Comparison of ENCODE assay signal across 25 cellular contexts in the genomic region with DNA sequence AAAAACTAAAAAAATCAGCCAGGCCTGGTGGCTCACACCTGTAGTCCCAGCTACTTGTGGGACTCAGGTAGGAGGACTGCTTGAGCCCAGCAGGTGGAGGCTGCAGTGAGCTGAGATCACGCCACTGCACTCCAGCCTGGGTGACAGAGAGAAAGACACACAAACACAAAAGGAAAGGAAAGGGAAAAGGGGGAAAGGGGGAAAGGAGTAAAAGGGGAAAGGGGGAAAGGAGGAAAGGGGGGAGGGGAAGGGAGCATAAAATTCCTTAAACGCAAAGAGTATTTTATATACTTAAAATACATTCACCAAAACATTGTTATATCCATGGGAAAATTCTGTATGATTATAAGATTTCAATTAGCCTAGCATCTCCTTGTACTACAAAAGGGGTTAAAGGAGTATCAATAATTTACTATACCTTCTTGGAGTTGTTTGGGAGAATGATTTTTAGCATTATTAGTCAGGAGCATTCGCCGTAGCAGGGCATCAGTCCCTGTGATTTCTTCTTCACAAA. TPM values are rescaled to one million over a fixed set of nuclear protein-coding genes. Genes with fewer than 3 reads are reported as not detected.
DNase-seq lines count a peak whose midpoint lies in the region; ATAC-seq, FAIRE-seq and TF ChIP-seq lines count a peak whose summit lies in the region.
"Had no signal": no experiment of that assay in that cellular context is flagged by ENCODE, and none has a peak within 500 bp of the region (broad histone marks: within the 10 kb centered on the region; RNA-seq: fewer than 3 reads in every experiment).

No MANE protein-coding gene starts in this region.

- intact Hi-C loops in Right ventricle myocardium inferior (cut with DNase I) (no loop called here), left cardiac atrium (cut with DNase I) (no loop called here), GM12878 (cut with micrococcal nuclease; ENCODE audit: unreplicated experiment) (no loop called here), PC-9 (cut with micrococcal nuclease; ENCODE audit: unreplicated experiment) (no loop called here)
- intact Hi-C loops in activated T-helper 1 cell treated with anti-CD3 and anti-CD28 coated beads, Interleukin-12 subunit alpha, Interleukin-12 subunit beta, Interleukin-2, Interleukin-4 antibody, amounts not matched to agents 30 ng/mL and 10 ng/mL and 1 ng/mL, durations not matched to agents 14 hours and 24 hours and 36 hours (cut with micrococcal nuclease), result no loop called here

- no peak overlapping the region for H3K27ac ChIP-seq in HEK293 (ENCODE audit: extremely low read depth, low read depth, low read length)
- H3K27ac ChIP-seq in GM12878 (ENCODE audit: control insufficient read depth, insufficient read depth), result no peak overlapping the region
- H3K27ac ChIP-seq in PC-9, result no peak overlapping the region
- H3K27ac ChIP-seq: BLaER1 had no signal

- 0 out of 2 replicates have a peak, but pooled peaks cover 2% of the 10 kb centered on the region for H3F3A ChIP-seq in PC-9 (ENCODE audit: insufficient read depth, low read depth)

- peaks cover 60 to 62% of the 10 kb centered on the region in 2 experiments for H3K36me3 ChIP-seq in HEK293 (ENCODE audit: control insufficient read depth in 2 of 2, insufficient read depth in 1 of 2, low read length in 2 of 2)
- H3K36me3 ChIP-seq in GM12878 (ENCODE audit: control insufficient read depth in 2 of 2, insufficient read depth in 2 of 2, low read length in 1 of 2), result peaks cover 0 to 9% of the 10 kb centered on the region in 2 experiments; a peak in 2 of 4 replicates
- H3K36me3 ChIP-seq in PC-9 (ENCODE audit: low read depth), result peaks cover 10% of the 10 kb centered on the region; the same call in 1 of the 2 replicates

- no peaks in the 10 kb centered on the region for H3K27me3 Mint-ChIP-seq in activated T-helper 1 cell treated with anti-CD3 and anti-CD28 coated beads, Interleukin-12 subunit alpha, Interleukin-12 subunit beta, Interleukin-2, Interleukin-4 antibody, amounts not matched to agents 30 ng/mL and 10 ng/mL and 1 ng/mL, durations not matched to agents 14 hours and 24 hours and 36 hours (ENCODE audit: insufficient read depth)
- H3K27me3 Mint-ChIP-seq: CD4-positive, alpha-beta memory T cell; CD4-positive, CD25-positive, alpha-beta regulatory T cell; CD8-positive, alpha-beta memory T cell had no signal

- RAD21 ChIA-PET in GM12878 (lab: Charles Lee; ENCODE audit: unreplicated experiment), result no interaction called here

- ATAC-seq in Right ventricle myocardium inferior (no peak), left cardiac atrium (no peak), GM12878 (no peak), HG02852 (IDR thresholded peaks at IDR 0.05; ENCODE audit: unreplicated experiment) (no peak)

- H2AFZ ChIP-seq in GM12878 (ENCODE audit: control insufficient read depth, low read depth, low read length) (no peak overlapping the region), PC-9 (no peak overlapping the region)

- peak overlapping the region; percentile 44 for H3K27ac Mint-ChIP-seq in activated T-helper 1 cell treated with anti-CD3 and anti-CD28 coated beads, Interleukin-12 subunit alpha, Interleukin-12 subunit beta, Interleukin-2, Interleukin-4 antibody, amounts not matched to agents 30 ng/mL and 10 ng/mL and 1 ng/mL, durations not matched to agents 14 hours and 24 hours and 36 hours
- H3K27ac Mint-ChIP-seq: CD4-positive, CD25-positive, alpha-beta regulatory T cell; CD8-positive, alpha-beta memory T cell had no signal

- H3K4me1 Mint-ChIP-seq in activated T-helper 1 cell treated with anti-CD3 and anti-CD28 coated beads, Interleukin-12 subunit alpha, Interleukin-12 subunit beta, Interleukin-2, Interleukin-4 antibody, amounts not matched to agents 30 ng/mL and 10 ng/mL and 1 ng/mL, durations not matched to agents 14 hours and 24 hours and 36 hours (ENCODE audit: low read depth), result no peaks in the 10 kb centered on the region
- H3K4me1 Mint-ChIP-seq: CD14-positive monocyte; CD8-positive, alpha-beta memory T cell had no signal

- TF ChIP-seq CTCF in HEK293 (tag by site-specific recombination; IDR thresholded peaks at IDR 0.05) (no peak), GM12878 (IDR thresholded peaks at IDR 0.05 in 2 of 3, conservative IDR thresholded peaks at IDR 0.05 in 1 of 3; ENCODE audit: control insufficient read depth in 2 of 3, extremely low read depth in 1 of 3, insufficient read depth in 1 of 3, low read depth in 3 of 3, low read length in 3 of 3) (no peak), PC-9 (conservative IDR thresholded peaks at IDR 0.05) (no peak)

- BruUV-seq in GM12878 (replicated peaks; lab: Mats Ljungman, UMichigan) (no TSS peak), PC-9 (replicated peaks; lab: Mats Ljungman, UMichigan) (no TSS peak)

- over 99% methylated on average over 4 of the region's 4 CpGs for WGBS in GM12878 (ENCODE audit: insufficient coverage, insufficient replicate concordance, low lambda C conversion rate, missing lambda C conversion rate)

- no peaks in the 10 kb centered on the region for H4K20me1 ChIP-seq in GM12878 (ENCODE audit: control insufficient read depth, insufficient read depth)
- H4K20me1 ChIP-seq in PC-9 (ENCODE audit: insufficient read depth), result no peaks in the 10 kb centered on the region
- H4K20me1 ChIP-seq: BLaER1 had no signal

- H3K4me3 ChIP-seq in HEK293 (ENCODE audit: low read depth, low read length), result no peak overlapping the region
- H3K4me3 ChIP-seq in GM12878, result no peak overlapping the region
- no peak overlapping the region for H3K4me3 ChIP-seq in PC-9
- H3K4me3 ChIP-seq: BLaER1 had no signal

- TF ChIP-seq POLR2A in GM12878 (IDR thresholded peaks at IDR 0.05; ENCODE audit: low read depth, low read length), result no peak

- TF ChIP-seq EP300 in GM12878 (IDR thresholded peaks at IDR 0.05; ENCODE audit: borderline replicate concordance in 1 of 2, control insufficient read depth in 1 of 2, low read depth in 2 of 2, low read length in 2 of 2), result no peak

- no peaks in the 10 kb centered on the region for H3K4me1 ChIP-seq in HEK293 (ENCODE audit: control insufficient read depth, insufficient read depth, low read length)
- H3K4me1 ChIP-seq in GM12878 (ENCODE audit: control insufficient read depth, insufficient read depth, low read length), result no peaks in the 10 kb centered on the region
- H3K4me1 ChIP-seq in PC-9 (replicated peaks; ENCODE audit: insufficient read depth), result no peaks in the 10 kb centered on the region
- H3K4me1 ChIP-seq: BE2C, BLaER1 had no signal

- TF ChIP-seq RAD21 in GM12878 (IDR thresholded peaks at IDR 0.05; ENCODE audit: insufficient read depth, low read depth, low read length), result no peak

- no peak overlapping the region for H3K9ac ChIP-seq in GM12878 (ENCODE audit: control insufficient read depth, insufficient read depth, low read length)
- H3K9ac ChIP-seq: BLaER1 had no signal

- DNase-seq in Right ventricle myocardium inferior (ENCODE audit: missing footprints) (peak; percentile 40), left cardiac atrium (no peak), GM12878 (ENCODE audit: low read depth, low spot score) (no peak), PC-9 (no peak), NOMO-1 treated with DMSO at 0.1 percent for 48 hours (lab: John Stamatoyannopoulos, UW; ENCODE audit: unreplicated experiment) (no peak)
- no peak for DNase-seq in activated T-helper 1 cell treated with anti-CD3 and anti-CD28 coated beads, Interleukin-12 subunit alpha, Interleukin-12 subunit beta, Interleukin-2, Interleukin-4 antibody, amounts not matched to agents 30 ng/mL and 10 ng/mL and 1 ng/mL, durations not matched to agents 14 hours and 24 hours and 36 hours (ENCODE audit: low spot score)
- DNase-seq: 8988T; ACHN; BE2C; C1 segment of cervical spinal cord; CD4-positive, alpha-beta memory T cell; CD4-positive, CD25-positive, alpha-beta regulatory T cell; CD8-positive, alpha-beta memory T cell; COR-L47; DMS 273 treated with DMSO at 0.1 percent for 48 hours; DMS79 treated with DMSO at 0.1 percent for 48 hours; GF-D8 had no signal

- no peaks in the 10 kb centered on the region for H3K79me2 ChIP-seq in GM12878 (ENCODE audit: control insufficient read depth, insufficient read depth, low read length)
- H3K79me2 ChIP-seq in PC-9 (ENCODE audit: low read depth), result no peaks in the 10 kb centered on the region

- no peak overlapping the region for H3K4me3 Mint-ChIP-seq in activated T-helper 1 cell treated with anti-CD3 and anti-CD28 coated beads, Interleukin-12 subunit alpha, Interleukin-12 subunit beta, Interleukin-2, Interleukin-4 antibody, amounts not matched to agents 30 ng/mL and 10 ng/mL and 1 ng/mL, durations not matched to agents 14 hours and 24 hours and 36 hours
- H3K4me3 Mint-ChIP-seq: CD14-positive monocyte; CD4-positive, alpha-beta memory T cell; CD4-positive, CD25-positive, alpha-beta regulatory T cell; CD8-positive, alpha-beta memory T cell had no signal

- CTCF ChIA-PET in HEK293 (lab: Yijun Ruan, JAX) (interaction anchor here (0.6 to 1.1 kb wide), 2 partner anchors 16 to 290 kb away, joined by 3 read pairs; no protein-coding TSS in a partner anchor), GM12878 (lab: Yijun Ruan, JAX) (interaction anchor here (1.1 kb wide), 1 partner anchor 19 kb away, joined by 3 read pairs; no protein-coding TSS in a partner anchor), PC-9 (lab: Charles Lee) (no interaction called here)

- POLR2A ChIA-PET in HEK293 (lab: Yijun Ruan, JAX), result no interaction called here
- POLR2A ChIA-PET in GM12878 (lab: Charles Lee), result no interaction called here
- POLR2A ChIA-PET in PC-9 (lab: Charles Lee; ENCODE audit: unreplicated experiment), result no interaction called here

- H3K36me3 Mint-ChIP-seq in activated T-helper 1 cell treated with anti-CD3 and anti-CD28 coated beads, Interleukin-12 subunit alpha, Interleukin-12 subunit beta, Interleukin-2, Interleukin-4 antibody, amounts not matched to agents 30 ng/mL and 10 ng/mL and 1 ng/mL, durations not matched to agents 14 hours and 24 hours and 36 hours (ENCODE audit: low read depth), result peaks cover 15% of the 10 kb centered on the region

- SMC1A ChIA-PET in GM12878 (lab: Charles Lee; ENCODE audit: uncharacterized antibody, unreplicated experiment), result no interaction called here

- H3K4me2 ChIP-seq in GM12878 (ENCODE audit: control insufficient read depth, insufficient read depth) (no peak overlapping the region), PC-9 (no peak overlapping the region)
- H3K4me2 ChIP-seq: BLaER1 had no signal

- no peaks in the 10 kb centered on the region for H3K9me3 Mint-ChIP-seq in activated T-helper 1 cell treated with anti-CD3 and anti-CD28 coated beads, Interleukin-12 subunit alpha, Interleukin-12 subunit beta, Interleukin-2, Interleukin-4 antibody, amounts not matched to agents 30 ng/mL and 10 ng/mL and 1 ng/mL, durations not matched to agents 14 hours and 24 hours and 36 hours
- H3K9me3 Mint-ChIP-seq: CD14-positive monocyte; CD4-positive, alpha-beta memory T cell; CD4-positive, CD25-positive, alpha-beta regulatory T cell; CD8-positive, alpha-beta memory T cell had no signal

- no peaks in the 10 kb centered on the region for H3K27me3 ChIP-seq in GM12878 (replicated peaks in 1 of 2; ENCODE audit: control insufficient read depth in 2 of 2, insufficient read depth in 2 of 2, low read length in 1 of 2)
- no peaks in the 10 kb centered on the region for H3K27me3 ChIP-seq in PC-9 (ENCODE audit: insufficient read depth, low read depth)
- H3K27me3 ChIP-seq: BE2C, BLaER1 had no signal

- H3K9me2 ChIP-seq in PC-9 (ENCODE audit: insufficient read depth), result no peaks in the 10 kb centered on the region

- no peaks in the 10 kb centered on the region for H3K9me3 ChIP-seq in HEK293 (ENCODE audit: control insufficient read depth, insufficient read depth, low read depth, low read length)
- no peaks in the 10 kb centered on the region for H3K9me3 ChIP-seq in GM12878 (replicated peaks; ENCODE audit: control insufficient read depth, insufficient read depth, low read length)
- no peaks in the 10 kb centered on the region for H3K9me3 ChIP-seq in PC-9 (ENCODE audit: insufficient read depth, low read depth)
- H3K9me3 ChIP-seq: BE2C, BLaER1 had no signal

- in situ Hi-C loops in GM12878 (cut with MboI), result no loop called here

- no peak for FAIRE-seq in GM12878 (lab: Jason Lieb, UNC)
- FAIRE-seq: A204.1, G401.6, GM12892, GM18507 had no signal

RNA-seq across cellular contexts. Expression of gene BRIP1, which starts 17.3 kb away (rescaled TPM):
- total RNA-seq in Right ventricle myocardium inferior (0.24 TPM), left cardiac atrium (under 1 TPM; 0.10 to 0.77 TPM), GM12878 (2014; rRNA removed) (20.0 and 23.1 TPM in 2 replicates), GM12878 (2014; rRNA removed; fragmentation: Illumina TruSeq; extraction: Trizol) (24.2 and 25.6 TPM in 2 replicates), GM12878 (2021) (14.5 and 15.0 TPM in 2 replicates), PC-9 (2021) (14.4 and 16.0 TPM in 2 replicates)
- 17.9 and 18.2 TPM in 2 replicates for total RNA-seq in activated T-helper 1 cell treated with anti-CD3 and anti-CD28 coated beads, Interleukin-12 subunit alpha, Interleukin-12 subunit beta, Interleukin-2, Interleukin-4 antibody, amounts not matched to agents 30 ng/mL and 10 ng/mL and 1 ng/mL, durations not matched to agents 14 hours and 24 hours and 36 hours
- 65.4 and 73.6 TPM in 2 replicates for total RNA-seq in GM12878 (2013; cell fraction: nucleolus; rRNA removed)
- 2.6 TPM for polyA plus RNA-seq in GM12878 (2011; ENCODE audit: low read depth)
- polyA plus RNA-seq in GM12878 (2011; rRNA removed) (12.3 and 20.7 TPM in 2 replicates), GM12878 (2014; fragmentation: Illumina TruSeq; extraction: Trizol) (18.6 and 22.4 TPM in 2 replicates), GM12878 (2014; fragmentation: Nextera tagmentation; extraction: Ambion mirVana) (1 to 10 TPM; 4.0 to 4.2 TPM), GM12878 (2014; rRNA removed) (8.1 and 8.7 TPM in 2 replicates), GM12878 (2016; fragmentation: Nextera tagmentation; extraction: Ambion mirVana) (10 to 100 TPM; 12.2 to 13.4 TPM)
- polyA plus RNA-seq in GM12878 (2011; cell fraction: cytosol; rRNA removed), result 4.4 and 5.3 TPM in 2 replicates
- 9.0 and 11.1 TPM in 2 replicates for polyA plus RNA-seq in GM12878 (2011; cell fraction: nucleus; rRNA removed)
- 4.9 and 6.0 TPM in 2 replicates for polyA plus RNA-seq in GM12878 (2012)
- polyA minus RNA-seq in GM12878 (2011; rRNA and poly(A)+ RNA removed), result 32.0 and 34.5 TPM in 2 replicates
- polyA minus RNA-seq in GM12878 (2011; cell fraction: cytosol; rRNA and poly(A)+ RNA removed), result 6.3 and 7.4 TPM in 2 replicates
- polyA minus RNA-seq in GM12878 (2011; cell fraction: nucleus; rRNA and poly(A)+ RNA removed), result 21.9 and 47.4 TPM in 2 replicates

RNA-seq across cellular contexts. Expression of gene INTS2, which starts 47.1 kb away (rescaled TPM):
- total RNA-seq in Right ventricle myocardium inferior, result 9.1 TPM
- total RNA-seq in left cardiac atrium, result 10 to 100 TPM; 10.3 to 10.8 TPM
- total RNA-seq in activated T-helper 1 cell treated with anti-CD3 and anti-CD28 coated beads, Interleukin-12 subunit alpha, Interleukin-12 subunit beta, Interleukin-2, Interleukin-4 antibody, amounts not matched to agents 30 ng/mL and 10 ng/mL and 1 ng/mL, durations not matched to agents 14 hours and 24 hours and 36 hours, result 25.4 and 25.6 TPM in 2 replicates
- 105 and 107 TPM in 2 replicates for total RNA-seq in GM12878 (2013; cell fraction: nucleolus; rRNA removed)
- 17.7 and 22.7 TPM in 2 replicates for total RNA-seq in GM12878 (2014; rRNA removed)
- total RNA-seq in GM12878 (2014; rRNA removed; fragmentation: Illumina TruSeq; extraction: Trizol), result 17.0 and 17.7 TPM in 2 replicates
- total RNA-seq in GM12878 (2021), result 14.7 and 16.7 TPM in 2 replicates
- polyA plus RNA-seq in GM12878 (2011; ENCODE audit: low read depth), result 4.4 TPM
- 22.2 and 29.6 TPM in 2 replicates for polyA plus RNA-seq in GM12878 (2011; rRNA removed)
- 9.5 and 11.0 TPM in 2 replicates for polyA plus RNA-seq in GM12878 (2011; cell fraction: cytosol; rRNA removed)
- polyA plus RNA-seq in GM12878 (2011; cell fraction: nucleus; rRNA removed), result 15.2 and 18.8 TPM in 2 replicates
- polyA plus RNA-seq in GM12878 (2012), result 5.6 and 8.2 TPM in 2 replicates
- polyA plus RNA-seq in GM12878 (2014; fragmentation: Illumina TruSeq; extraction: Trizol), result 13.2 and 16.1 TPM in 2 replicates
- polyA plus RNA-seq in GM12878 (2014; fragmentation: Nextera tagmentation; extraction: Ambion mirVana), result 1 to 10 TPM; 2.8 to 4.2 TPM
- 8.3 and 9.2 TPM in 2 replicates for polyA plus RNA-seq in GM12878 (2014; rRNA removed)
- 10 to 100 TPM in 1 of 2 experiments, 1 to 10 TPM in 1; 9.7 to 10.0 TPM for polyA plus RNA-seq in GM12878 (2016; fragmentation: Nextera tagmentation; extraction: Ambion mirVana)
- polyA minus RNA-seq in GM12878 (2011; rRNA and poly(A)+ RNA removed), result 40.2 and 48.2 TPM in 2 replicates
- 15.0 and 15.6 TPM in 2 replicates for polyA minus RNA-seq in GM12878 (2011; cell fraction: cytosol; rRNA and poly(A)+ RNA removed)
- polyA minus RNA-seq in GM12878 (2011; cell fraction: nucleus; rRNA and poly(A)+ RNA removed), result 18.4 and 21.2 TPM in 2 replicates
- 15.7 and 17.5 TPM in 2 replicates for total RNA-seq in PC-9 (2021)
